ENCODE assay signal across 10 cellular contexts in genomic region chr12:19181666-19182426, GRCh38. TPM values are rescaled to one million over a fixed set of nuclear protein-coding genes. Genes with fewer than 3 reads are reported as not detected.
DNase-seq lines count a peak whose midpoint lies in the region; ATAC-seq, FAIRE-seq and TF ChIP-seq lines count a peak whose summit lies in the region.
"Had no signal": no experiment of that assay in that cellular context is flagged by ENCODE, and none has a peak within 500 bp of the region (broad histone marks: within the 10 kb centered on the region; RNA-seq: fewer than 3 reads in every experiment).

No MANE protein-coding gene starts in this region.

- H3K27ac ChIP-seq in HUES64 (ENCODE audit: low read depth, low read length), result 0 out of 2 replicates have a peak overlapping the region, but pooled peaks have one; percentile 25
- H3K27ac ChIP-seq in RWPE1, result no peak overlapping the region
- H3K27ac ChIP-seq: gastroesophageal sphincter had no signal

- CTCF ChIA-PET in RWPE1 (lab: Yijun Ruan, JAX), result interaction anchor here (0.6 kb wide), 3 partner anchors 21 to 833 kb away, joined by 3 to 4 read pairs (median 4); no protein-coding TSS in a partner anchor

- in situ Hi-C loops in astrocyte of the cerebellum (cut with HindIII; ENCODE audit: low sequenced_read_pairs), result no loop called here

- POLR2A ChIA-PET in RWPE1 (lab: Yijun Ruan, JAX; ENCODE audit: low non-redundant PET), result no interaction called here

- H3K4me3 ChIP-seq in HUES64 (ENCODE audit: low read length), result no peak overlapping the region
- no peak overlapping the region for H3K4me3 ChIP-seq in astrocyte of the cerebellum (ENCODE audit: low read depth, low read length)
- H3K4me3 ChIP-seq: gastroesophageal sphincter had no signal

- H3K9me3 ChIP-seq in HUES64 (ENCODE audit: insufficient read depth, low read depth, low read length), result no peaks in the 10 kb centered on the region
- H3K9me3 ChIP-seq: gastroesophageal sphincter had no signal

- H3K27me3 ChIP-seq in HUES64 (ENCODE audit: insufficient read depth, low read length), result no peaks in the 10 kb centered on the region
- H3K27me3 ChIP-seq: gastroesophageal sphincter had no signal

- WGBS in HUES64, result 90% methylated on average over 7 of the region's 8 CpGs

- TF ChIP-seq CTCF in D721Med (IDR thresholded peaks at IDR 0.05; ENCODE audit: insufficient read depth, missing control alignments) (peak; percentile 27), astrocyte of the cerebellum (IDR thresholded peaks at IDR 0.05; ENCODE audit: low read depth, low read length, missing control alignments) (peak; percentile 25), RWPE1 (conservative IDR thresholded peaks at IDR 0.05; ENCODE audit: low read depth) (no peak)

- ATAC-seq in HG03095 (IDR thresholded peaks at IDR 0.05; ENCODE audit: unreplicated experiment) (no peak), HG03571 (IDR thresholded peaks at IDR 0.05; ENCODE audit: unreplicated experiment) (no peak)
- ATAC-seq: activated CD4-positive, alpha-beta T cell treated with anti-CD3 and anti-CD28 coated beads for 36 hours; gastroesophageal sphincter had no signal

- DNase-seq in D721Med (ENCODE audit: insufficient read length, low spot score) (no peak), astrocyte of the cerebellum (ENCODE audit: low read depth) (no peak), medulla oblongata (ENCODE audit: extremely low spot score) (peak; percentile 51), RPMI8226 (no peak), RWPE1 (ENCODE audit: low spot score) (no peak)
- DNase-seq: activated CD4-positive, alpha-beta T cell treated with anti-CD3 and anti-CD28 coated beads for 36 hours had no signal

- peaks cover 47% of the 10 kb centered on the region for H3K4me1 ChIP-seq in HUES64 (ENCODE audit: insufficient read depth, low read length)

- H3K36me3 ChIP-seq in HUES64 (ENCODE audit: insufficient read depth, low read length), result peaks cover 9% of the 10 kb centered on the region
- H3K36me3 ChIP-seq: gastroesophageal sphincter had no signal

- no peak overlapping the region for H3K9ac ChIP-seq in HUES64 (ENCODE audit: low read depth, low read length)

- peak; percentile 93 for FAIRE-seq in D721Med (lab: Jason Lieb, UNC)

RNA-seq across cellular contexts. Expression of gene PLEKHA5, which starts 52.3 kb away (rescaled TPM):
- polyA plus RNA-seq in HUES64 (2013, experiment 1 of 2), result 46.4 TPM
- polyA plus RNA-seq in HUES64 (2013, experiment 2 of 2), result 49.8 TPM
